ENCODE assay signal across 12 cellular contexts in the genomic region with DNA sequence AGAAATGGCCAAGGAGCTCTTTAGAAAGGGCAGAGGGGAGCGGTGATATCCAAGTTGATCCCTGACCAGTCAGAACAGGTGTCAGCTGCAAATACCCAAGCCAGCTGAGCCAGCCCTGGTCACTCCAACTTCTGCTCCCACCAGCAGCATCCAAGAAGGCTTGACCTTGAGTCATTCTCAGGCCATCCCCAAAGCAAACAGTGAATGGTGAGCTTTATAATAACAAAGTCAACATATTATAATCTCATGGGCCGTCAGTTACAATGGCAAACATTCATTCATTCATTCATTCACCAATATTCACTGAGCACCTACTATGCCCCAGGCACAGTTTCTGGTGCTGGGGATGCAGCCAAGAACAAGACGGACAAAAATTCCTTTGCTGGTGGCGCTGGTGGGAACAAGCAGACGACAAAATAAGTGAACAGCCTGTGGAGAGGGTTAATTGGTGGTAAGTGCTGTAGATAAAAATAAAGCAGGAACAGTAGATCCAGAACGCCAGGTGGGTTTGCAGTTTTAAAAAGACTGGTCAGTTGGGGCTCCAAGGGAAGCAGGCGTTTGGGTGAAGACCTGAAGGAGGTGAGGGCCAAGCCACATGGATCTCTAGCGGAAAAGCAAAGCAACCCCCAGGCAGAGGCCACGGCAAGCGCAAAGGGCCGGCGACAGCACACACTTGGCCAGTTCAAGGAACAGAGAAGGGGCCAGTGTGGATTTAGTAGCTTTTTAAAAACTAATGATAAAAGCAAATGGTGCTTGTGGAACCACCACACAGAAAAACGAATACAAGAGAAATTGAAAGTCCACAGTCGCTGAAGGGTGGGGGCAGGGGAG.
A peak's percentile ranks its signal among the peaks of the same experiment; 100 is the strongest.
DNase-seq lines count a peak whose midpoint lies in the region; ATAC-seq, FAIRE-seq and TF ChIP-seq lines count a peak whose summit lies in the region.
"Had no signal": no experiment of that assay in that cellular context is flagged by ENCODE, and none has a peak within 500 bp of the region (broad histone marks: within the 10 kb centered on the region; RNA-seq: fewer than 3 reads in every experiment).

No MANE protein-coding gene starts in this region.

- H3K27me3 ChIP-seq in left ventricle myocardium inferior (ENCODE audit: low read depth) (no peaks in the 10 kb centered on the region), gastroesophageal sphincter (no peaks in the 10 kb centered on the region), psoas muscle (ENCODE audit: insufficient read depth in 3 of 3, low read length in 2 of 3) (no peaks in the 10 kb centered on the region)
- H3K27me3 ChIP-seq: SJSA1 had no signal

- H3K9me3 ChIP-seq in left ventricle myocardium inferior (replicated peaks) (no peaks in the 10 kb centered on the region), gastroesophageal sphincter (no peaks in the 10 kb centered on the region), psoas muscle (no peaks in the 10 kb centered on the region)
- H3K9me3 ChIP-seq: SJSA1 had no signal

- TF ChIP-seq CTCF in left ventricle myocardium inferior (IDR thresholded peaks at IDR 0.05; ENCODE audit: borderline replicate concordance) (no peak), gastroesophageal sphincter (IDR thresholded peaks at IDR 0.05) (no peak), psoas muscle (IDR thresholded peaks at IDR 0.05) (no peak)

- no peaks in the 10 kb centered on the region for H3K36me3 ChIP-seq in left ventricle myocardium inferior
- no peaks in the 10 kb centered on the region for H3K36me3 ChIP-seq in gastroesophageal sphincter
- no peaks in the 10 kb centered on the region for H3K36me3 ChIP-seq in psoas muscle (ENCODE audit: insufficient read depth in 1 of 2, low read depth in 1 of 2)
- H3K36me3 ChIP-seq: SJSA1 had no signal

- H3K27ac ChIP-seq in left ventricle myocardium inferior (replicated peaks), result peak overlapping the region; percentile 88
- peak overlapping the region; percentile 16 to 84 (median 79) for H3K27ac ChIP-seq in gastroesophageal sphincter
- peak overlapping the region; percentile 94 for H3K27ac ChIP-seq in psoas muscle
- H3K27ac ChIP-seq: SJSA1 had no signal

- 85 to 86% methylated on average over 9 to 13 of the region's 14 CpGs for WGBS in gastroesophageal sphincter (ENCODE audit: low coverage in 1 of 2), 2 donors
- 17 to 36% (median 21%) methylated on average over 14 of the region's 14 CpGs for WGBS in psoas muscle, 3 donors

- peaks cover 33% of the 10 kb centered on the region for H3K4me1 ChIP-seq in left ventricle myocardium inferior
- peaks cover 7 to 38% (median 16%) of the 10 kb centered on the region in 3 donors for H3K4me1 ChIP-seq in gastroesophageal sphincter
- peaks cover 37% of the 10 kb centered on the region for H3K4me1 ChIP-seq in psoas muscle

- FAIRE-seq in GM12892 (lab: Jason Lieb, UNC), result no peak

- no peak for TF ChIP-seq POLR2A in gastroesophageal sphincter (IDR thresholded peaks at IDR 0.05)
- TF ChIP-seq POLR2A in GM12892 (IDR thresholded peaks at IDR 0.05; ENCODE audit: low read depth, low read length), result no peak

- ATAC-seq in left cardiac atrium (no peak), gastroesophageal sphincter (no peak), psoas muscle (peak; percentile 43 to 70 (median 63)), GM19452 (IDR thresholded peaks at IDR 0.05; ENCODE audit: unreplicated experiment) (no peak), HG03354 (IDR thresholded peaks at IDR 0.05; ENCODE audit: poor library complexity, severe bottlenecking, unreplicated experiment) (no peak), HG03039 (IDR thresholded peaks at IDR 0.05; ENCODE audit: unreplicated experiment) (no peak)
- ATAC-seq: GM23338 had no signal

- H3K4me3 ChIP-seq in left ventricle myocardium inferior (peak overlapping the region; percentile 56), gastroesophageal sphincter (peak overlapping the region in 1 of 2 donors; percentile 15), psoas muscle (peak overlapping the region; percentile 59)
- H3K4me3 ChIP-seq: GM23338, SJSA1 had no signal

- no peak for DNase-seq in left ventricle myocardium inferior
- no peak for DNase-seq in left cardiac atrium
- no peak for DNase-seq in psoas muscle
- no peak for DNase-seq in GM12892 (ENCODE audit: insufficient read length)
- DNase-seq: DMS53, NCI-H526 had no signal

- intact Hi-C loops in left ventricle myocardium inferior (cut with micrococcal nuclease) (no loop called here), left cardiac atrium (cut with DNase I) (loop anchor here in 1 of 2 donors (5.0 kb wide), 1 partner anchor 186 kb away; a partner anchor contains a TSS), psoas muscle (cut with DNase I) (loop anchor here (2.0 to 5.0 kb wide), 4 partner anchors 71 to 101 kb away; no protein-coding TSS in a partner anchor)

- no peak for TF ChIP-seq EP300 in gastroesophageal sphincter (IDR thresholded peaks at IDR 0.05)

Comparison
In these comparisons a context has a peak if more than half of its experiments do, and no peak if none do; other contexts are left out.
1. ATAC-seq: peak in psoas muscle (4 of 4); none in left cardiac atrium (0 of 2), gastroesophageal sphincter (single experiment), GM19452 (single experiment), HG03354 (single experiment) and HG03039 (single experiment).
2. Peak in every context shown above with its lines, with median percentiles within 50 percentile points of each other: H3K27ac ChIP-seq.